Comparison of ENCODE assay signal across 8 cellular contexts in genomic region chr1:111592389-111593361, GRCh38. TPM values are rescaled to one million over a fixed set of nuclear protein-coding genes. Genes with fewer than 3 reads are reported as not detected.
DNase-seq lines count a peak whose midpoint lies in the region; ATAC-seq and TF ChIP-seq lines count a peak whose summit lies in the region.

No MANE protein-coding gene starts in this region.

- ATAC-seq in HG03280 (IDR thresholded peaks at IDR 0.05; ENCODE audit: unreplicated experiment) (peak; percentile 74), left cardiac atrium (peak; percentile 92 to 97)
- ATAC-seq in activated naive CD4-positive, alpha-beta T cell treated with anti-CD3 and anti-CD28 coated beads, Interleukin-2, amount 50 U/mL, for 72 hours = peak; percentile 94 to 96

- TF ChIP-seq EP300 in SK-N-SH (IDR thresholded peaks at IDR 0.05; ENCODE audit: borderline replicate concordance in 1 of 2, low read depth in 1 of 2, low read length in 1 of 2) = no peak

- CTCF ChIA-PET in BJ (lab: Yijun Ruan, JAX) = interaction anchor here (1.0 to 1.8 kb wide), 4 partner anchors 11 to 85 kb away, joined by 4 to 9 read pairs (median 5); no protein-coding TSS in a partner anchor
- CTCF ChIA-PET in SK-N-SH (lab: Yijun Ruan, JAX) = interaction anchor here (1.2 to 3.5 kb wide), 2 partner anchors 32 to 85 kb away, joined by 3 to 15 read pairs; no protein-coding TSS in a partner anchor

- H3K79me2 ChIP-seq in SK-N-SH (ENCODE audit: insufficient read depth) = no peaks in the 10 kb centered on the region

- TF ChIP-seq CTCF in BJ (IDR thresholded peaks at IDR 0.05; ENCODE audit: insufficient read depth, low read depth, low read length) (no peak), SK-N-SH (IDR thresholded peaks at IDR 0.05) (no peak), retinal pigment epithelial cell (conservative IDR thresholded peaks at IDR 0.05; ENCODE audit: low read depth, low read length) (no peak), vagina (IDR thresholded peaks at IDR 0.05) (no peak)

- H3K4me2 ChIP-seq in SK-N-SH = peak overlapping the region; percentile 71

- peak overlapping the region; percentile 50; the same call in 1 of the 2 replicates for H2AFZ ChIP-seq in SK-N-SH (ENCODE audit: low read depth)

- H3K4me1 ChIP-seq in SK-N-SH (ENCODE audit: control insufficient read depth in 1 of 2, insufficient read depth in 2 of 2, low read depth in 1 of 2, low read length in 1 of 2) (peaks cover 15 to 16% of the 10 kb centered on the region in 2 experiments; a peak in 3 of 4 replicates), vagina (peaks cover 55% of the 10 kb centered on the region)

- POLR2A ChIA-PET in BJ (lab: Charles Lee) = interaction anchor here (0.6 kb wide), 1 partner anchor 1720 kb away, joined by 7 read pairs; no protein-coding TSS in a partner anchor
- POLR2A ChIA-PET in SK-N-SH (lab: Yijun Ruan, JAX) = interaction anchor here (1.5 kb wide), 1 partner anchor 26 kb away, joined by 4 read pairs; no protein-coding TSS in a partner anchor

- peaks cover 10% of the 10 kb centered on the region for H3F3A ChIP-seq in SK-N-SH (replicated peaks; ENCODE audit: insufficient read depth)

- peak overlapping the region; percentile 79 to 95 for H3K27ac Mint-ChIP-seq in activated naive CD4-positive, alpha-beta T cell treated with anti-CD3 and anti-CD28 coated beads, Interleukin-2, amount 50 U/mL, for 72 hours

- H3K36me3 ChIP-seq in BJ (ENCODE audit: control insufficient read depth, insufficient read depth, low read length) = no peaks in the 10 kb centered on the region
- peaks cover 0 to 4% of the 10 kb centered on the region in 2 experiments for H3K36me3 ChIP-seq in SK-N-SH (replicated peaks in 1 of 2; ENCODE audit: control insufficient read depth in 1 of 2, insufficient read depth in 2 of 2, low read length in 1 of 2)
- no peaks in the 10 kb centered on the region for H3K36me3 ChIP-seq in vagina

- no peaks in the 10 kb centered on the region for H4K20me1 ChIP-seq in SK-N-SH (ENCODE audit: insufficient read depth)

- H3K9me3 Mint-ChIP-seq in activated naive CD4-positive, alpha-beta T cell treated with anti-CD3 and anti-CD28 coated beads, Interleukin-2, amount 50 U/mL, for 72 hours = peaks cover 0 to 3% of the 10 kb centered on the region in 2 donors

- intact Hi-C loops in left cardiac atrium (cut with DNase I) = loop anchor here in 1 of 2 donors (1.0 to 5.0 kb wide), 2 partner anchors 27 to 80 kb away; partner anchors contain the start of gene RAP1A
- intact Hi-C loops in vagina (cut with DNase I) = no loop called here

- no peaks in the 10 kb centered on the region for H3K9me2 ChIP-seq in SK-N-SH

- peak; percentile 71 for DNase-seq in BJ (ENCODE audit: low read depth)
- peak; percentile 46 for DNase-seq in GM19238 (ENCODE audit: insufficient read length, low spot score)
- no peak for DNase-seq in SK-N-SH
- peak; percentile 79 to 84 for DNase-seq in activated naive CD4-positive, alpha-beta T cell treated with anti-CD3 and anti-CD28 coated beads, Interleukin-2, amount 50 U/mL, for 72 hours (ENCODE audit: low spot score in 2 of 2)
- peak; percentile 90 for DNase-seq in left cardiac atrium
- peak; percentile 88 for DNase-seq in retinal pigment epithelial cell (ENCODE audit: low read depth)
- peak in 1 of 2 donors; percentile 92 for DNase-seq in vagina (ENCODE audit: extremely low spot score in 2 of 2)

- H3K36me3 Mint-ChIP-seq in activated naive CD4-positive, alpha-beta T cell treated with anti-CD3 and anti-CD28 coated beads, Interleukin-2, amount 50 U/mL, for 72 hours = no peaks in the 10 kb centered on the region

- H3K9me3 ChIP-seq in SK-N-SH = no peaks in the 10 kb centered on the region
- no peaks in the 10 kb centered on the region for H3K9me3 ChIP-seq in vagina

- TF ChIP-seq RAD21 in SK-N-SH (IDR thresholded peaks at IDR 0.05; ENCODE audit: low read length) = no peak

- H3K9ac ChIP-seq in SK-N-SH = no peak overlapping the region

- no peak for TF ChIP-seq POLR2A in vagina (IDR thresholded peaks at IDR 0.05)

- 40% methylated on average over 9 of the region's 11 CpGs for WGBS in SK-N-SH (ENCODE audit: low lambda C conversion rate)

- H3K27me3 ChIP-seq in BJ (ENCODE audit: control insufficient read depth, insufficient read depth, low read length) = no peaks in the 10 kb centered on the region
- H3K27me3 ChIP-seq in SK-N-SH (ENCODE audit: insufficient read depth) = no peaks in the 10 kb centered on the region
- H3K27me3 ChIP-seq in vagina = no peaks in the 10 kb centered on the region

- H3K4me3 ChIP-seq in BJ (ENCODE audit: low read depth, low read length) (no peak overlapping the region), SK-N-SH (ENCODE audit: low read depth in 2 of 2, low read length in 1 of 2) (no peak overlapping the region), retinal pigment epithelial cell (ENCODE audit: low read length) (no peak overlapping the region), vagina (no peak overlapping the region)

- peak overlapping the region; percentile 49 to 66 for H3K27ac ChIP-seq in SK-N-SH (ENCODE audit: low read depth in 2 of 2, low read length in 1 of 2)
- H3K27ac ChIP-seq in vagina = peak overlapping the region; percentile 78

TF ChIP-seq in SK-N-SH, 30 proteins besides CTCF, POLR2A, EP300 and RAD21 (continues in another document):
- TF ChIP-seq PBX3 (IDR thresholded peaks at IDR 0.05) (peak; percentile 43; the same call in 1 of the 2 replicates), POLR2AphosphoS5 (IDR thresholded peaks at IDR 0.05; ENCODE audit: low read depth, low read length) (no peak; the same call in 1 of the 2 replicates), FOSL2 (IDR thresholded peaks at IDR 0.05; ENCODE audit: borderline replicate concordance, low read depth) (peak; percentile 80), TEAD4 (IDR thresholded peaks at IDR 0.05; ENCODE audit: borderline replicate concordance, insufficient read depth) (no peak), MEF2A (IDR thresholded peaks at IDR 0.05; ENCODE audit: borderline replicate concordance, low read depth) (peak; percentile 61), TCF12 (IDR thresholded peaks at IDR 0.05) (peak; percentile 45), USF2 (IDR thresholded peaks at IDR 0.05; ENCODE audit: borderline replicate concordance, low read depth, low read length) (no peak), RFX5 (IDR thresholded peaks at IDR 0.05; ENCODE audit: low read length) (peak; percentile 83), TAF1 (IDR thresholded peaks at IDR 0.05; ENCODE audit: borderline replicate concordance, low read depth, low read length) (no peak), IRF3 (IDR thresholded peaks at IDR 0.05; ENCODE audit: low read depth, low read length) (no peak), ZBTB33 (IDR thresholded peaks at IDR 0.05; ENCODE audit: borderline replicate concordance, low read depth) (no peak), JUND (IDR thresholded peaks at IDR 0.05) (peak; percentile 68), NFIC (IDR thresholded peaks at IDR 0.05; ENCODE audit: borderline replicate concordance) (peak; percentile 75; the same call in 1 of the 2 replicates)

RNA-seq across cellular contexts. Expression of gene RAP1A, which starts 26.9 kb away (rescaled TPM):
- 20.5 and 50.9 TPM in 2 replicates for polyA plus RNA-seq in BJ (2011; rRNA removed)
- 9.3 and 9.7 TPM in 2 replicates for polyA minus RNA-seq in BJ (2011; rRNA and poly(A)+ RNA removed)
- polyA plus RNA-seq in SK-N-SH (2012; rRNA removed) = 17.7 and 19.8 TPM in 2 replicates
- 33.1 and 48.0 TPM in 2 replicates for polyA plus RNA-seq in SK-N-SH (2012; cell fraction: cytosol; rRNA removed)
- polyA plus RNA-seq in SK-N-SH (2012; cell fraction: nucleus; rRNA removed) = 3.8 and 6.7 TPM in 2 replicates
- 100 to 1,000 TPM; 126 to 165 TPM for total RNA-seq in activated naive CD4-positive, alpha-beta T cell treated with anti-CD3 and anti-CD28 coated beads, Interleukin-2, amount 50 U/mL, for 72 hours
- 100 to 1,000 TPM in 1 of 2 donors, 10 to 100 TPM in 1; 84.2 to 103 TPM for total RNA-seq in left cardiac atrium
- 52.5 TPM for total RNA-seq in vagina
